19 cellular contexts compared by ENCODE assay signal in genomic region chr3:49370585-49371290, GRCh38. TPM values are rescaled to one million over a fixed set of nuclear protein-coding genes. Genes with fewer than 3 reads are reported as not detected.
A peak's percentile ranks its signal among the peaks of the same experiment; 100 is the strongest.
DNase-seq lines count a peak whose midpoint lies in the region; ATAC-seq and TF ChIP-seq lines count a peak whose summit lies in the region.
"Had no signal": no experiment of that assay in that cellular context is flagged by ENCODE, and none has a peak within 500 bp of the region (broad histone marks: within the 10 kb centered on the region; RNA-seq: fewer than 3 reads in every experiment).

No MANE protein-coding gene starts in this region.

- peak; percentile 59 for ATAC-seq in stimulated activated naive CD8-positive, alpha-beta T cell treated with anti-CD3 and anti-CD28 coated beads, Interleukin-15, Interleukin-2, amounts not matched to agents 100 U/mL and 50 U/mL, for 24 hours
- ATAC-seq in stimulated activated naive CD8-positive, alpha-beta T cell treated with anti-CD3 and anti-CD28 coated beads, Interleukin-15, amount 100 ng/mL, for 72 hours = no peak
- no peak for ATAC-seq in activated CD8-positive, alpha-beta T cell treated with anti-CD3 and anti-CD28 coated beads, Interleukin-2, amount 10 ng/mL, durations not matched to agents 7 days and 5 days
- no peak for ATAC-seq in GM21786 (IDR thresholded peaks at IDR 0.05; ENCODE audit: unreplicated experiment)
- ATAC-seq: esophagus mucosa, K562 had no signal

- H3K36me3 ChIP-seq in smooth muscle cell (ENCODE audit: low read depth) = peaks cover 22% of the 10 kb centered on the region

- CTCF ChIA-PET in activated CD8-positive, alpha-beta T cell treated with anti-CD3 and anti-CD28 coated beads, Interleukin-2, amount 10 ng/mL, durations not matched to agents 7 days and 5 days (lab: Charles Lee) = no interaction called here

- H4K20me1 ChIP-seq in smooth muscle cell (ENCODE audit: low read depth) = peaks cover 97% of the 10 kb centered on the region

- H3K27ac ChIP-seq in smooth muscle cell (ENCODE audit: low read depth) = no peak overlapping the region
- H3K27ac ChIP-seq: psoas muscle had no signal

- no peak overlapping the region for H3K4me2 ChIP-seq in smooth muscle cell
- H3K4me2 ChIP-seq: SK-N-SH had no signal

- no peaks in the 10 kb centered on the region for H3K27me3 ChIP-seq in smooth muscle cell (ENCODE audit: low read depth)

- POLR2A ChIA-PET in activated CD8-positive, alpha-beta T cell treated with anti-CD3 and anti-CD28 coated beads, Interleukin-2, amount 10 ng/mL, durations not matched to agents 7 days and 5 days (lab: Charles Lee) = interaction anchor here (1.1 to 1.9 kb wide), 2 partner anchors 9 to 41 kb away, joined by 3 to 5 read pairs; partner anchors contain the start of gene RHOA

- H3K9me3 Mint-ChIP-seq in stimulated activated naive CD8-positive, alpha-beta T cell treated with anti-CD3 and anti-CD28 coated beads, Interleukin-15, amount 100 ng/mL, for 72 hours = no peaks in the 10 kb centered on the region
- H3K9me3 Mint-ChIP-seq in activated CD8-positive, alpha-beta T cell treated with anti-CD3 and anti-CD28 coated beads, Interleukin-2, amount 10 ng/mL, durations not matched to agents 7 days and 5 days (ENCODE audit: insufficient read depth) = no peaks in the 10 kb centered on the region
- H3K9me3 Mint-ChIP-seq in mesothelial cell of epicardium = no peaks in the 10 kb centered on the region
- H3K9me3 Mint-ChIP-seq: central memory CD8-positive, alpha-beta T cell; neural crest cell had no signal

- H3K4me3 ChIP-seq in smooth muscle cell = no peak overlapping the region
- H3K4me3 ChIP-seq: K562, psoas muscle had no signal

- H3K4me1 ChIP-seq in smooth muscle cell (ENCODE audit: low read depth) = no peaks in the 10 kb centered on the region

- peak overlapping the region in 1 of 2 donors; percentile 59 for H3K27ac Mint-ChIP-seq in stimulated activated naive CD8-positive, alpha-beta T cell treated with anti-CD3 and anti-CD28 coated beads, Interleukin-15, amount 100 ng/mL, for 72 hours
- peak overlapping the region; percentile 44 for H3K27ac Mint-ChIP-seq in activated CD8-positive, alpha-beta T cell treated with anti-CD3 and anti-CD28 coated beads, Interleukin-2, amount 10 ng/mL, durations not matched to agents 7 days and 5 days
- peak overlapping the region; percentile 2 for H3K27ac Mint-ChIP-seq in mesothelial cell of epicardium

- H3K4me3 Mint-ChIP-seq in stimulated activated naive CD8-positive, alpha-beta T cell treated with anti-CD3 and anti-CD28 coated beads, Interleukin-15, amount 100 ng/mL, for 72 hours = no peak overlapping the region
- no peak overlapping the region for H3K4me3 Mint-ChIP-seq in activated CD8-positive, alpha-beta T cell treated with anti-CD3 and anti-CD28 coated beads, Interleukin-2, amount 10 ng/mL, durations not matched to agents 7 days and 5 days
- H3K4me3 Mint-ChIP-seq in mesothelial cell of epicardium = no peak overlapping the region
- H3K4me3 Mint-ChIP-seq: central memory CD8-positive, alpha-beta T cell; neural crest cell had no signal

- 94% methylated on average over 6 of the region's 6 CpGs for WGBS in smooth muscle cell (ENCODE audit: low lambda C conversion rate)

- H3K9ac ChIP-seq in smooth muscle cell (ENCODE audit: low read depth) = no peak overlapping the region
- H3K9ac ChIP-seq: SK-N-SH had no signal

- no peaks in the 10 kb centered on the region for H3K9me3 ChIP-seq in smooth muscle cell (replicated peaks; ENCODE audit: low read depth)
- H3K9me3 ChIP-seq: psoas muscle, SK-N-SH had no signal

- TF ChIP-seq CTCF in mesothelial cell of epicardium (IDR thresholded peaks at IDR 0.05; ENCODE audit: unreplicated experiment) (no peak), smooth muscle cell (IDR thresholded peaks at IDR 0.05; ENCODE audit: borderline replicate concordance, insufficient read depth, poor library complexity, severe bottlenecking) (no peak)

- peaks cover 25% of the 10 kb centered on the region for H3K4me1 Mint-ChIP-seq in stimulated activated naive CD8-positive, alpha-beta T cell treated with anti-CD3 and anti-CD28 coated beads, Interleukin-15, amount 100 ng/mL, for 72 hours
- peaks cover 23% of the 10 kb centered on the region for H3K4me1 Mint-ChIP-seq in activated CD8-positive, alpha-beta T cell treated with anti-CD3 and anti-CD28 coated beads, Interleukin-2, amount 10 ng/mL, durations not matched to agents 7 days and 5 days (ENCODE audit: low read depth)
- H3K4me1 Mint-ChIP-seq in mesothelial cell of epicardium = no peaks in the 10 kb centered on the region
- H3K4me1 Mint-ChIP-seq: neural crest cell had no signal

- H2AFZ ChIP-seq in smooth muscle cell (ENCODE audit: low read depth) = no peak overlapping the region

- no peak for DNase-seq in stimulated activated naive CD8-positive, alpha-beta T cell treated with anti-CD3 and anti-CD28 coated beads, Interleukin-15, Interleukin-2, amounts not matched to agents 100 U/mL and 50 U/mL, for 24 hours
- DNase-seq in stimulated activated naive CD8-positive, alpha-beta T cell treated with anti-CD3 and anti-CD28 coated beads, Interleukin-15, amount 100 ng/mL, for 72 hours = no peak
- DNase-seq in activated CD8-positive, alpha-beta T cell treated with anti-CD3 and anti-CD28 coated beads, Interleukin-2, amount 10 ng/mL, durations not matched to agents 7 days and 5 days = no peak
- DNase-seq in mesothelial cell of epicardium (ENCODE audit: low spot score in 2 of 2, unreplicated experiment in 2 of 2) (no peak), smooth muscle cell (lab: John Stamatoyannopoulos, UW; ENCODE audit: unreplicated experiment) (no peak)
- DNase-seq in activated CD8-positive, alpha-beta memory T cell treated with anti-CD3 and anti-CD28 coated beads, Interleukin-2, amount 50 U/mL, for 48 hours = no peak
- DNase-seq: activated CD4-positive, alpha-beta T cell treated with anti-CD3 and anti-CD28 coated beads for 4 hours; activated T-cell treated with anti-CD3 and anti-CD28 coated beads, Interleukin-2, amount 50 U/mL, for 1 hour; AML-193; anterior cingulate cortex; mesenchymal stem cell; NCI-H2029 treated with DMSO at 0.1 percent for 48 hours; SK-N-SH had no signal

- peaks cover 69% of the 10 kb centered on the region for H3K36me3 Mint-ChIP-seq in activated CD8-positive, alpha-beta T cell treated with anti-CD3 and anti-CD28 coated beads, Interleukin-2, amount 10 ng/mL, durations not matched to agents 7 days and 5 days (ENCODE audit: low read depth)
- H3K36me3 Mint-ChIP-seq in mesothelial cell of epicardium = peaks cover 40% of the 10 kb centered on the region

- H3F3A ChIP-seq in smooth muscle cell (ENCODE audit: low read depth) = peaks cover under 1% of the 10 kb centered on the region

- no peaks in the 10 kb centered on the region for H3K27me3 Mint-ChIP-seq in stimulated activated naive CD8-positive, alpha-beta T cell treated with anti-CD3 and anti-CD28 coated beads, Interleukin-15, amount 100 ng/mL, for 72 hours
- H3K27me3 Mint-ChIP-seq in activated CD8-positive, alpha-beta T cell treated with anti-CD3 and anti-CD28 coated beads, Interleukin-2, amount 10 ng/mL, durations not matched to agents 7 days and 5 days (ENCODE audit: low read depth) = no peaks in the 10 kb centered on the region
- no peaks in the 10 kb centered on the region for H3K27me3 Mint-ChIP-seq in mesothelial cell of epicardium (ENCODE audit: low read depth)
- H3K27me3 Mint-ChIP-seq: central memory CD8-positive, alpha-beta T cell had no signal

- peaks cover 97% of the 10 kb centered on the region for H3K79me2 ChIP-seq in smooth muscle cell (ENCODE audit: low read depth)

RNA-seq across cellular contexts. Expression of gene GPX1, which starts 12.6 kb away (rescaled TPM):
- 100 to 1,000 TPM; 115 to 119 TPM for total RNA-seq in activated CD8-positive, alpha-beta T cell treated with anti-CD3 and anti-CD28 coated beads, Interleukin-2, amount 10 ng/mL, durations not matched to agents 7 days and 5 days
- 97.9 to 108 TPM (median 98.7 TPM) in 3 replicates for total RNA-seq in mesothelial cell of epicardium
- total RNA-seq in smooth muscle cell = 148 and 173 TPM in 2 replicates
- polyA plus RNA-seq in smooth muscle cell = 247 and 301 TPM in 2 replicates

RNA-seq across cellular contexts. Expression of gene USP4, which starts 30.9 kb away (rescaled TPM):
- total RNA-seq in activated CD8-positive, alpha-beta T cell treated with anti-CD3 and anti-CD28 coated beads, Interleukin-2, amount 10 ng/mL, durations not matched to agents 7 days and 5 days = 10 to 100 TPM; 72.1 to 74.0 TPM
- 53.1 to 55.3 TPM (median 54.5 TPM) in 3 replicates for total RNA-seq in mesothelial cell of epicardium
- total RNA-seq in smooth muscle cell = 23.8 and 28.3 TPM in 2 replicates
- 25.6 and 36.1 TPM in 2 replicates for polyA plus RNA-seq in smooth muscle cell

RNA-seq across cellular contexts. Expression of gene RHOA, which starts 41.0 kb away (rescaled TPM):
- 100 to 1,000 TPM; 518 to 520 TPM for total RNA-seq in activated CD8-positive, alpha-beta T cell treated with anti-CD3 and anti-CD28 coated beads, Interleukin-2, amount 10 ng/mL, durations not matched to agents 7 days and 5 days
- total RNA-seq in mesothelial cell of epicardium = 248 to 261 TPM (median 250 TPM) in 3 replicates
- total RNA-seq in smooth muscle cell = 530 and 556 TPM in 2 replicates
- polyA plus RNA-seq in smooth muscle cell = 440 and 447 TPM in 2 replicates

RNA-seq across cellular contexts. Expression of gene TCTA, which starts 41.5 kb away (rescaled TPM):
- 10 to 100 TPM; 19.6 to 25.2 TPM for total RNA-seq in activated CD8-positive, alpha-beta T cell treated with anti-CD3 and anti-CD28 coated beads, Interleukin-2, amount 10 ng/mL, durations not matched to agents 7 days and 5 days
- total RNA-seq in mesothelial cell of epicardium (13.7 to 15.8 TPM (median 13.9 TPM) in 3 replicates), smooth muscle cell (4.3 and 11.0 TPM in 2 replicates)
- polyA plus RNA-seq in smooth muscle cell = 12.8 and 13.6 TPM in 2 replicates

RNA-seq across cellular contexts. Expression of gene AMT, which starts 51.5 kb away (rescaled TPM):
- total RNA-seq in activated CD8-positive, alpha-beta T cell treated with anti-CD3 and anti-CD28 coated beads, Interleukin-2, amount 10 ng/mL, durations not matched to agents 7 days and 5 days = 1 to 10 TPM; 3.8 to 4.7 TPM
- total RNA-seq in mesothelial cell of epicardium (30.3 to 33.4 TPM (median 33.0 TPM) in 3 replicates), smooth muscle cell (10.9 and 16.1 TPM in 2 replicates)
- polyA plus RNA-seq in smooth muscle cell = 19.3 and 21.6 TPM in 2 replicates
